8 cellular contexts compared by ENCODE assay signal in genomic region chr1:98468111-98468717, GRCh38.
DNase-seq lines count a peak whose midpoint lies in the region; ATAC-seq and TF ChIP-seq lines count a peak whose summit lies in the region.

No MANE protein-coding gene starts in this region.

- TF ChIP-seq POLR2A in gastroesophageal sphincter (IDR thresholded peaks at IDR 0.05) (no peak), stomach (IDR thresholded peaks at IDR 0.05) (no peak)

- TF ChIP-seq CTCF in gastroesophageal sphincter (IDR thresholded peaks at IDR 0.05) (peak in 3 of 4 experiments; percentile 5 to 49 (median 22)), stomach (IDR thresholded peaks at IDR 0.05) (peak in 5 of 7 experiments; percentile 20 to 62 (median 35))

- H3K4me3 ChIP-seq in gastroesophageal sphincter: no peak overlapping the region
- H3K4me3 ChIP-seq in stomach: no peak overlapping the region

- DNase-seq in ELR (ENCODE audit: low read depth) (peak; percentile 78), Kasumi-1 (lab: John Stamatoyannopoulos, UW) (peak; percentile 49 to 57), SKM-1 treated with dmso at 0.1 percent for 144 hours (lab: John Stamatoyannopoulos, UW; ENCODE audit: unreplicated experiment) (peak; percentile 34), stomach (no peak), activated gamma-delta T cell treated with Interleukin-2 at 50 U/mL for 16 hours (no peak)
- no peak for DNase-seq in activated CD8-positive, alpha-beta memory T cell treated with anti-CD3 and anti-CD28 coated beads, Interleukin-2, amount 50 U/mL, for 4 hours
- DNase-seq in activated CD4-positive, CD25-positive, alpha-beta regulatory T cell treated with anti-CD3 and anti-CD28 coated beads, Interleukin-2, amount 50 U/mL, for 72 hours: no peak

- no peaks in the 10 kb centered on the region for H3K36me3 ChIP-seq in gastroesophageal sphincter
- H3K36me3 ChIP-seq in stomach: no peaks in the 10 kb centered on the region

- H3K27ac ChIP-seq in gastroesophageal sphincter (no peak overlapping the region), stomach (no peak overlapping the region)

- H3K27me3 ChIP-seq in gastroesophageal sphincter (no peaks in the 10 kb centered on the region), stomach (no peaks in the 10 kb centered on the region)

- H3K4me1 ChIP-seq in gastroesophageal sphincter (no peaks in the 10 kb centered on the region), stomach (peaks cover 0 to 7% (median 0%) of the 10 kb centered on the region in 4 donors)

- H3K9me3 ChIP-seq in gastroesophageal sphincter (no peaks in the 10 kb centered on the region), stomach (no peaks in the 10 kb centered on the region)

- intact Hi-C loops in stomach (cut with DNase I; ENCODE audit: low total_unique reads): no loop called here

- TF ChIP-seq EP300 in gastroesophageal sphincter (IDR thresholded peaks at IDR 0.05): no peak
- no peak for TF ChIP-seq EP300 in stomach (IDR thresholded peaks at IDR 0.05)

- ATAC-seq in gastroesophageal sphincter: no peak

- 5 to 9% methylated on average over 2 of the region's 2 CpGs for WGBS in gastroesophageal sphincter (ENCODE audit: low coverage in 1 of 2), 2 donors
- WGBS in stomach, 5 donors: 3 to 8% (median 8%) methylated on average over 2 of the region's 2 CpGs

Comparison
In these comparisons a context has a peak if more than half of its experiments do, and no peak if none do; other contexts are left out.
1. DNase-seq: peak in ELR (single experiment), Kasumi-1 (2 of 2) and SKM-1 treated with dmso at 0.1 percent for 144 hours (single experiment); none in stomach (single experiment), activated CD8-positive, alpha-beta memory T cell treated with anti-CD3 and anti-CD28 coated beads, Interleukin-2, amount 50 U/mL, for 4 hours (single experiment), activated CD4-positive, CD25-positive, alpha-beta regulatory T cell treated with anti-CD3 and anti-CD28 coated beads, Interleukin-2, amount 50 U/mL, for 72 hours (single experiment) and activated gamma-delta T cell treated with Interleukin-2 at 50 U/mL for 16 hours (single experiment).